ENCODE assay signal across 35 cellular contexts in genomic region chr1:101548376-101548775, GRCh38.
"Had no signal": no experiment of that assay in that cellular context is flagged by ENCODE, and none has a peak within 500 bp of the region (broad histone marks: within the 10 kb centered on the region; RNA-seq: fewer than 3 reads in every experiment).

No MANE protein-coding gene starts in this region.

- H3K36me3 Mint-ChIP-seq: activated CD4-positive, alpha-beta memory T cell treated with anti-CD3 and anti-CD28 coated beads for 36 hours; activated naive CD4-positive, alpha-beta T cell treated with anti-CD3 and anti-CD28 coated beads, Interleukin-2, amount 50 U/mL, for 72 hours; activated naive CD8-positive, alpha-beta T cell treated with anti-CD3 and anti-CD28 coated beads for 36 hours had no signal

- H3K4me1 ChIP-seq: adrenal gland, body of pancreas, breast epithelium had no signal

- H3K27ac ChIP-seq: adrenal gland, body of pancreas, brain microvascular endothelial cell, breast epithelium, VCaP had no signal

- H3K9me3 ChIP-seq: adrenal gland, body of pancreas, breast epithelium had no signal

- H3K27me3 Mint-ChIP-seq: activated CD4-positive, alpha-beta memory T cell treated with anti-CD3 and anti-CD28 coated beads for 36 hours; activated CD8-positive, alpha-beta T cell treated with anti-CD3 and anti-CD28 coated beads for 36 hours; activated naive CD8-positive, alpha-beta T cell treated with anti-CD3 and anti-CD28 coated beads for 36 hours; activated T-helper 17 cell treated with anti-CD3 and anti-CD28 coated beads, Interleukin-2, amount 50 U/mL, for 72 hours had no signal

- H3K27ac Mint-ChIP-seq: activated B cell treated with CpG ODN at 0.5 μM for 24 hours; activated CD4-positive, alpha-beta memory T cell treated with anti-CD3 and anti-CD28 coated beads for 36 hours; activated CD4-positive, alpha-beta T cell treated with anti-CD3 and anti-CD28 coated beads, Interleukin-2, amount 10 ng/mL, durations not matched to agents 24 days and 14 days; activated CD8-positive, alpha-beta T cell treated with anti-CD3 and anti-CD28 coated beads for 36 hours; activated naive CD4-positive, alpha-beta T cell treated with anti-CD3 and anti-CD28 coated beads for 36 hours; activated naive CD4-positive, alpha-beta T cell treated with anti-CD3 and anti-CD28 coated beads, Interleukin-2, amount 50 U/mL, for 72 hours; activated naive CD8-positive, alpha-beta T cell treated with anti-CD3 and anti-CD28 coated beads for 36 hours; activated T-cell treated with anti-CD3 and anti-CD28 coated beads, Interleukin-2, amount 50 U/mL, for 72 hours; activated T-helper 1 cell treated with anti-CD3 and anti-CD28 coated beads, Interleukin-12 subunit alpha, Interleukin-12 subunit beta, Interleukin-2, Interleukin-4 antibody, amounts not matched to agents 30 ng/mL and 10 ng/mL and 1 ng/mL, durations not matched to agents 14 hours and 24 hours and 36 hours; activated T-helper 17 cell treated with anti-CD3 and anti-CD28 coated beads, Interleukin-2, amount 50 U/mL, for 72 hours; T-helper 1 cell treated with Interleukin-12 subunit alpha and Interleukin-12 subunit beta and Interleukin-4 antibody, amounts not matched to agents 30 μg/mL and 1 μg/mL, for 36 hours; T-helper 2 cell treated with Interferon-gamma antibody and Interleukin-4, amounts not matched to agents 5 μg/mL and 100 μg/mL, for 36 hours had no signal

- H3K4me1 Mint-ChIP-seq: activated B cell treated with CpG ODN at 0.5 μM for 24 hours; activated CD4-positive, alpha-beta T cell treated with anti-CD3 and anti-CD28 coated beads, Interleukin-2, amount 10 ng/mL, durations not matched to agents 24 days and 14 days; activated naive CD8-positive, alpha-beta T cell treated with anti-CD3 and anti-CD28 coated beads for 36 hours; activated T-helper 17 cell treated with anti-CD3 and anti-CD28 coated beads, Interleukin-2, amount 50 U/mL, for 72 hours had no signal

- H3K4me3 ChIP-seq: adrenal gland, body of pancreas, breast epithelium had no signal

- H3K27me3 ChIP-seq: adrenal gland, body of pancreas, brain microvascular endothelial cell, breast epithelium had no signal

- DNase-seq: activated B cell treated with CpG ODN at 0.5 μM for 24 hours; activated CD4-positive, alpha-beta memory T cell treated with anti-CD3 and anti-CD28 coated beads for 36 hours; activated CD4-positive, alpha-beta T cell treated with anti-CD3 and anti-CD28 coated beads for 4 hours; activated CD4-positive, alpha-beta T cell treated with anti-CD3 and anti-CD28 coated beads, Interleukin-2, amount 10 ng/mL, durations not matched to agents 24 days and 14 days; activated CD4-positive, alpha-beta T cell treated with anti-CD3 and anti-CD28 coated beads, Interleukin-2, amount 50 U/mL, for 1 hour; activated CD4-positive, alpha-beta T cell treated with anti-CD3 and anti-CD28 coated beads, Interleukin-2, amount 50 U/mL, for 4 hours; activated CD4-positive, CD25-positive, alpha-beta regulatory T cell treated with anti-CD3 and anti-CD28 coated beads, Interleukin-2, amount 50 U/mL, for 72 hours; activated CD8-positive, alpha-beta memory T cell treated with anti-CD3 and anti-CD28 coated beads, Interleukin-2, amount 50 U/mL, for 4 hours; activated CD8-positive, alpha-beta T cell treated with anti-CD3 and anti-CD28 coated beads for 36 hours; activated effector memory CD4-positive, alpha-beta T cell treated with anti-CD3 and anti-CD28 coated beads, Interleukin-2, amount 50 U/mL, for 16 hours; activated gamma-delta T cell treated with Interleukin-2 at 50 U/mL for 16 hours; activated naive CD4-positive, alpha-beta T cell; activated naive CD4-positive, alpha-beta T cell treated with anti-CD3 and anti-CD28 coated beads for 36 hours; activated naive CD4-positive, alpha-beta T cell treated with anti-CD3 and anti-CD28 coated beads, Interleukin-2, amount 50 U/mL, for 16 hours; activated naive CD8-positive, alpha-beta T cell treated with anti-CD3 and anti-CD28 coated beads for 36 hours; activated T-cell treated with anti-CD3 and anti-CD28 coated beads for 4 hours; activated T-cell treated with anti-CD3 and anti-CD28 coated beads, Interleukin-2, amount 50 U/mL, for 1 hour; activated T-cell treated with anti-CD3 and anti-CD28 coated beads, Interleukin-2, amount 50 U/mL, for 4 hours; activated T-cell treated with anti-CD3 and anti-CD28 coated beads, Interleukin-2, amount 50 U/mL, for 72 hours; adrenal gland; amniotic stem cell; aorta; body of pancreas; brain microvascular endothelial cell; central memory CD4-positive, alpha-beta T cell; T-helper 1 cell; T-helper 2 cell; T-helper 9 cell had no signal

- H3K4me3 Mint-ChIP-seq: activated B cell treated with CpG ODN at 0.5 μM for 24 hours; activated CD4-positive, alpha-beta memory T cell treated with anti-CD3 and anti-CD28 coated beads for 36 hours; activated CD4-positive, alpha-beta T cell treated with anti-CD3 and anti-CD28 coated beads, Interleukin-2, amount 10 ng/mL, durations not matched to agents 24 days and 14 days; activated CD8-positive, alpha-beta T cell treated with anti-CD3 and anti-CD28 coated beads for 36 hours; activated naive CD4-positive, alpha-beta T cell treated with anti-CD3 and anti-CD28 coated beads for 36 hours; activated naive CD8-positive, alpha-beta T cell treated with anti-CD3 and anti-CD28 coated beads for 36 hours; activated T-cell treated with anti-CD3 and anti-CD28 coated beads, Interleukin-2, amount 50 U/mL, for 4 hours; activated T-cell treated with anti-CD3 and anti-CD28 coated beads, Interleukin-2, amount 50 U/mL, for 72 hours; activated T-helper 1 cell treated with anti-CD3 and anti-CD28 coated beads, Interleukin-12 subunit alpha, Interleukin-12 subunit beta, Interleukin-2, Interleukin-4 antibody, amounts not matched to agents 30 ng/mL and 10 ng/mL and 1 ng/mL, durations not matched to agents 14 hours and 24 hours and 36 hours; activated T-helper 17 cell treated with anti-CD3 and anti-CD28 coated beads, Interleukin-2, amount 50 U/mL, for 72 hours; T-helper 1 cell treated with Interleukin-12 subunit alpha and Interleukin-12 subunit beta and Interleukin-4 antibody, amounts not matched to agents 30 μg/mL and 1 μg/mL, for 36 hours; T-helper 2 cell treated with Interferon-gamma antibody and Interleukin-4, amounts not matched to agents 5 μg/mL and 100 μg/mL, for 36 hours had no signal

- H3K36me3 ChIP-seq: adrenal gland, brain microvascular endothelial cell, breast epithelium had no signal

- H3K9me3 Mint-ChIP-seq: activated B cell treated with CpG ODN at 0.5 μM for 24 hours; activated CD4-positive, alpha-beta memory T cell treated with anti-CD3 and anti-CD28 coated beads for 36 hours; activated CD4-positive, alpha-beta T cell treated with anti-CD3 and anti-CD28 coated beads, Interleukin-2, amount 10 ng/mL, durations not matched to agents 24 days and 14 days; activated CD8-positive, alpha-beta T cell treated with anti-CD3 and anti-CD28 coated beads for 36 hours; activated naive CD4-positive, alpha-beta T cell treated with anti-CD3 and anti-CD28 coated beads for 36 hours; activated naive CD4-positive, alpha-beta T cell treated with anti-CD3 and anti-CD28 coated beads, Interleukin-2, amount 50 U/mL, for 72 hours; activated naive CD8-positive, alpha-beta T cell treated with anti-CD3 and anti-CD28 coated beads for 36 hours; activated T-cell treated with anti-CD3 and anti-CD28 coated beads, Interleukin-2, amount 50 U/mL, for 4 hours; activated T-cell treated with anti-CD3 and anti-CD28 coated beads, Interleukin-2, amount 50 U/mL, for 72 hours; activated T-helper 1 cell treated with anti-CD3 and anti-CD28 coated beads, Interleukin-12 subunit alpha, Interleukin-12 subunit beta, Interleukin-2, Interleukin-4 antibody, amounts not matched to agents 30 ng/mL and 10 ng/mL and 1 ng/mL, durations not matched to agents 14 hours and 24 hours and 36 hours; activated T-helper 17 cell treated with anti-CD3 and anti-CD28 coated beads, Interleukin-2, amount 50 U/mL, for 72 hours; T-helper 1 cell treated with Interleukin-12 subunit alpha and Interleukin-12 subunit beta and Interleukin-4 antibody, amounts not matched to agents 30 μg/mL and 1 μg/mL, for 36 hours; T-helper 2 cell treated with Interferon-gamma antibody and Interleukin-4, amounts not matched to agents 5 μg/mL and 100 μg/mL, for 36 hours had no signal
